2 cellular contexts compared by ENCODE assay signal in the genomic region with DNA sequence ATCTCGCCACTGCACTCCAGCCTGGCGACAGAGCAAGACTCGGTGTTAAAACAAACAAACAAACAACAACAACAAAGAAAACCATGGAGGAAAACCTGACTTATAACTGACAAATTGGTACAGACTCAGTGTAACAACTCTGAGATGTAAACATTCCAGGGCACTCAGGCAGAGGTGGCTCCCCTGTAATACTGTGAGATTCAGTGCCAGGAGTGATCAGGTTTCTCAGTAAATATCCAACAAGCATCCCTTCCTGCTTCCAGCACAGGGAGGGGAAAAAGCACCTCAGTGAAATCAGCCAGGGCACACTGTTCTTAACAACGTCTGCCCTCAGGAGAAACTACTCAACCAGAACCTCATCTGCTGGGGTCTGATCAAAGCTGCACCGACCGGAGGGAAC.
TF ChIP-seq lines count a peak whose summit lies in the region.

No MANE protein-coding gene starts in this region.

TF ChIP-seq in IMR-90, 13 proteins besides CTCF, POLR2A, EP300 and RAD21 (continued from another document):
- TF ChIP-seq RFX5 (IDR thresholded peaks at IDR 0.05; ENCODE audit: low read depth, low read length) = no peak
- TF ChIP-seq MXI1 (IDR thresholded peaks at IDR 0.05; ENCODE audit: borderline replicate concordance, low read depth, low read length) = no peak
- TF ChIP-seq MAZ (IDR thresholded peaks at IDR 0.05; ENCODE audit: borderline replicate concordance, low read depth, low read length) = no peak
- TF ChIP-seq BHLHE40 (IDR thresholded peaks at IDR 0.05; ENCODE audit: low read depth, low read length) = no peak
- no peak for TF ChIP-seq MAFK (IDR thresholded peaks at IDR 0.05; ENCODE audit: low read depth, low read length)
- TF ChIP-seq CHD1 (IDR thresholded peaks at IDR 0.05; ENCODE audit: low read depth, low read length) = no peak
- TF ChIP-seq CEBPB (IDR thresholded peaks at IDR 0.05; ENCODE audit: low read depth, low read length) = no peak

TF ChIP-seq in WTC11, 78 proteins besides CTCF, POLR2A, EP300 and RAD21 (continued from another document):
- TF ChIP-seq, protein P1, sequence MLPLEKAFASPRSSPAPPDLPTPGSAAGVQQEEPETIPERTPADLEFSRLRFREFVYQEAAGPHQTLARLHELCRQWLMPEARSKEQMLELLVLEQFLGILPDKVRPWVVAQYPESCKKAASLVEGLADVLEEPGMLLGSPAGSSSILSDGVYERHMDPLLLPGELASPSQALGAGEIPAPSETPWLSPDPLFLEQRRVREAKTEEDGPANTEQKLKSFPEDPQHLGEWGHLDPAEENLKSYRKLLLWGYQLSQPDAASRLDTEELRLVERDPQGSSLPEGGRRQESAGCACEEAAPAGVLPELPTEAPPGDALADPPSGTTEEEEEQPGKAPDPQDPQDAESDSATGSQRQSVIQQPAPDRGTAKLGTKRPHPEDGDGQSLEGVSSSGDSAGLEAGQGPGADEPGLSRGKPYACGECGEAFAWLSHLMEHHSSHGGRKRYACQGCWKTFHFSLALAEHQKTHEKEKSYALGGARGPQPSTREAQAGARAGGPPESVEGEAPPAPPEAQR (CRISPR knock-in tag; IDR thresholded peaks at IDR 0.05) = no peak
- no peak for TF ChIP-seq KAT7 (CRISPR knock-in tag; IDR thresholded peaks at IDR 0.05; ENCODE audit: borderline replicate concordance)
- TF ChIP-seq, protein P2, sequence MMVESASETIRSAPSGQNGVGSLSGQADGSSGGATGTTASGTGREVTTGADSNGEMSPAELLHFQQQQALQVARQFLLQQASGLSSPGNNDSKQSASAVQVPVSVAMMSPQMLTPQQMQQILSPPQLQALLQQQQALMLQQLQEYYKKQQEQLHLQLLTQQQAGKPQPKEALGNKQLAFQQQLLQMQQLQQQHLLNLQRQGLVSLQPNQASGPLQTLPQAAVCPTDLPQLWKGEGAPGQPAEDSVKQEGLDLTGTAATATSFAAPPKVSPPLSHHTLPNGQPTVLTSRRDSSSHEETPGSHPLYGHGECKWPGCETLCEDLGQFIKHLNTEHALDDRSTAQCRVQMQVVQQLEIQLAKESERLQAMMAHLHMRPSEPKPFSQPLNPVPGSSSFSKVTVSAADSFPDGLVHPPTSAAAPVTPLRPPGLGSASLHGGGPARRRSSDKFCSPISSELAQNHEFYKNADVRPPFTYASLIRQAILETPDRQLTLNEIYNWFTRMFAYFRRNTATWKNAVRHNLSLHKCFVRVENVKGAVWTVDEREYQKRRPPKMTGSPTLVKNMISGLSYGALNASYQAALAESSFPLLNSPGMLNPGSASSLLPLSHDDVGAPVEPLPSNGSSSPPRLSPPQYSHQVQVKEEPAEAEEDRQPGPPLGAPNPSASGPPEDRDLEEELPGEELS (CRISPR knock-in tag; IDR thresholded peaks at IDR 0.05) = no peak
- no peak for TF ChIP-seq FOXJ3 (CRISPR knock-in tag; IDR thresholded peaks at IDR 0.05; ENCODE audit: borderline replicate concordance)
TF ChIP-seq in WTC11: peak in this region for 0.
